In the genomic region with DNA sequence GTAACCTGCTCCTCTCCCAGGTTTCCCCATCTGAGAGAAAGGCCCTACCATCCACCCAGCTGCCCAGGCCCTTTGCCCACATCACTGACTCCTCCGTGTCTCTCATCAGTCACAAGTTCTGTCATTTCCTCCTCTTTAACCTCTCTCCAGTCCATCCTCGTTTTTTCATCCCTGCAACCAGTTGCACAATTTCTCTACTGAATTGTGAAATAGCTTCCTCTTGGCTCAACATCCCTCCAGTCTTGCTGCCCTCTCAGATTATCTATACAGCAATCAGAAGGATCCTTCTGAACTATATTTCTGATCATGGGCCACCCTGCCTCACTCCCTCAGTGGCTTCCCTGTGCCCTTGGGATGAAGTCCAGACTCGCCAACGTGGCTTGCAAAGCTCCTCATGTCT, we compare ENCODE assay signal across 9 cellular contexts. TPM values are rescaled to one million over a fixed set of nuclear protein-coding genes. Genes with fewer than 3 reads are reported as not detected.
DNase-seq lines count a peak whose midpoint lies in the region; ATAC-seq, FAIRE-seq and TF ChIP-seq lines count a peak whose summit lies in the region.
"Had no signal": no experiment of that assay in that cellular context is flagged by ENCODE, and none has a peak within 500 bp of the region (broad histone marks: within the 10 kb centered on the region; RNA-seq: fewer than 3 reads in every experiment).

No MANE protein-coding gene starts in this region.

- ATAC-seq in esophagus mucosa (peak; percentile 25), pancreas (peak in 3 of 4 donors; percentile 9 to 58 (median 14)), HG02840 (IDR thresholded peaks at IDR 0.05; ENCODE audit: low FRiP score, unreplicated experiment) (no peak)

- no peak overlapping the region for H3K27ac Mint-ChIP-seq in activated CD4-positive, alpha-beta T cell treated with anti-CD3 and anti-CD28 coated beads, Interleukin-2, amount 10 ng/mL, durations not matched to agents 24 days and 14 days

- TF ChIP-seq CTCF in pancreas (IDR thresholded peaks at IDR 0.05) (no peak), dorsolateral prefrontal cortex (IDR thresholded peaks at IDR 0.05 in 54 of 56, conservative IDR thresholded peaks at IDR 0.05 in 2 of 56; ENCODE audit: low read depth in 1 of 56, partially characterized antibody in 56 of 56) (no peak)

- no peaks in the 10 kb centered on the region for H3K36me3 ChIP-seq in pancreas

- H3K4me3 Mint-ChIP-seq in activated CD4-positive, alpha-beta T cell treated with anti-CD3 and anti-CD28 coated beads, Interleukin-2, amount 10 ng/mL, durations not matched to agents 24 days and 14 days: no peak overlapping the region

- no peaks in the 10 kb centered on the region for H3K27me3 Mint-ChIP-seq in activated CD4-positive, alpha-beta T cell treated with anti-CD3 and anti-CD28 coated beads, Interleukin-2, amount 10 ng/mL, durations not matched to agents 24 days and 14 days

- intact Hi-C loops in pancreas (cut with DNase I): no loop called here
- intact Hi-C loops in activated CD4-positive, alpha-beta T cell treated with anti-CD3 and anti-CD28 coated beads, Interleukin-2, amount 10 ng/mL, durations not matched to agents 24 days and 14 days (cut with micrococcal nuclease): no loop called here
- intact Hi-C loops in dorsolateral prefrontal cortex (cut with DNase I): loop anchor here in 1 of 2 donors (10.0 kb wide), 1 partner anchor 198 kb away; no protein-coding TSS in a partner anchor

- no peaks in the 10 kb centered on the region for H3K27me3 ChIP-seq in pancreas
- no peaks in the 10 kb centered on the region for H3K27me3 ChIP-seq in dorsolateral prefrontal cortex

- 61 to 63% methylated on average over 4 of the region's 4 CpGs for WGBS in pancreas, 2 donors

- no peaks in the 10 kb centered on the region for H3K9me3 ChIP-seq in pancreas

- no peaks in the 10 kb centered on the region for H3K36me3 Mint-ChIP-seq in activated CD4-positive, alpha-beta T cell treated with anti-CD3 and anti-CD28 coated beads, Interleukin-2, amount 10 ng/mL, durations not matched to agents 24 days and 14 days (ENCODE audit: low read depth)

- H3K4me3 ChIP-seq in pancreas: no peak overlapping the region
- no peak overlapping the region for H3K4me3 ChIP-seq in dorsolateral prefrontal cortex

- no peak overlapping the region for H3K27ac ChIP-seq in pancreas
- H3K27ac ChIP-seq in dorsolateral prefrontal cortex: peak overlapping the region in 1 of 59 donors; percentile 9

- peaks cover 2% of the 10 kb centered on the region for H3K4me1 Mint-ChIP-seq in activated CD4-positive, alpha-beta T cell treated with anti-CD3 and anti-CD28 coated beads, Interleukin-2, amount 10 ng/mL, durations not matched to agents 24 days and 14 days

- peaks cover 7 to 10% (median 8%) of the 10 kb centered on the region in 3 donors for H3K4me1 ChIP-seq in pancreas

- FAIRE-seq in pancreas (lab: Jason Lieb, UNC): no peak

- no peaks in the 10 kb centered on the region for H3K9me3 Mint-ChIP-seq in activated CD4-positive, alpha-beta T cell treated with anti-CD3 and anti-CD28 coated beads, Interleukin-2, amount 10 ng/mL, durations not matched to agents 24 days and 14 days

- DNase-seq in EL (peak; percentile 80), NOMO-1 treated with DMSO at 0.1 percent for 48 hours (lab: John Stamatoyannopoulos, UW; ENCODE audit: unreplicated experiment) (peak; percentile 81), pancreas (no peak), NCI-H526 treated with DMSO at 0.1 percent for 48 hours (lab: John Stamatoyannopoulos, UW) (no peak), dorsolateral prefrontal cortex (no peak)
- no peak for DNase-seq in activated CD4-positive, alpha-beta T cell treated with anti-CD3 and anti-CD28 coated beads, Interleukin-2, amount 10 ng/mL, durations not matched to agents 24 days and 14 days
- DNase-seq: activated gamma-delta T cell had no signal

RNA-seq across cellular contexts. Expression of a gene that starts 6.8 kb away (rescaled TPM):
- total RNA-seq in esophagus mucosa (1.6 TPM), pancreas (1 to 10 TPM in 5 of 6 donors, under 1 TPM in 1; 0.97 to 2.0 (median 1.2) TPM), dorsolateral prefrontal cortex (10 to 100 TPM; 15.1 to 27.2 (median 21.4) TPM)
- polyA plus RNA-seq in pancreas: 1 to 10 TPM; 1.4 to 2.0 TPM
- 0.57 and 0.75 TPM in 2 replicates for total RNA-seq in activated CD4-positive, alpha-beta T cell treated with anti-CD3 and anti-CD28 coated beads, Interleukin-2, amount 10 ng/mL, durations not matched to agents 24 days and 14 days

RNA-seq across cellular contexts. Expression of a gene that starts 7.0 kb away (rescaled TPM):
- 13.1 TPM for total RNA-seq in esophagus mucosa
- total RNA-seq in pancreas: 1 to 10 TPM; 5.1 to 8.1 (median 6.7) TPM
- 10 to 100 TPM in 1 of 2 donors, 1 to 10 TPM in 1; 6.5 to 19.8 TPM for polyA plus RNA-seq in pancreas
- total RNA-seq in activated CD4-positive, alpha-beta T cell treated with anti-CD3 and anti-CD28 coated beads, Interleukin-2, amount 10 ng/mL, durations not matched to agents 24 days and 14 days: 16.6 and 20.1 TPM in 2 replicates
- 10 to 100 TPM; 22.2 to 46.3 (median 31.9) TPM for total RNA-seq in dorsolateral prefrontal cortex

RNA-seq across cellular contexts. Expression of a gene that starts 56.4 kb away (rescaled TPM):
- 33.2 TPM for total RNA-seq in esophagus mucosa
- 10 to 100 TPM; 13.3 to 24.2 (median 15.8) TPM for total RNA-seq in pancreas
- polyA plus RNA-seq in pancreas: 10 to 100 TPM; 15.3 to 23.4 TPM
- total RNA-seq in activated CD4-positive, alpha-beta T cell treated with anti-CD3 and anti-CD28 coated beads, Interleukin-2, amount 10 ng/mL, durations not matched to agents 24 days and 14 days: 62.7 and 70.2 TPM in 2 replicates
- 10 to 100 TPM; 31.1 to 70.7 (median 43.5) TPM for total RNA-seq in dorsolateral prefrontal cortex

Comparison
In these comparisons a context has a peak if more than half of its experiments do, and no peak if none do; other contexts are left out.
1. DNase-seq: peak in EL (single experiment) and NOMO-1 treated with DMSO at 0.1 percent for 48 hours (single experiment); none in pancreas (0 of 6), NCI-H526 treated with DMSO at 0.1 percent for 48 hours (single experiment), activated CD4-positive, alpha-beta T cell treated with anti-CD3 and anti-CD28 coated beads, Interleukin-2, amount 10 ng/mL, durations not matched to agents 24 days and 14 days (single experiment) and dorsolateral prefrontal cortex (0 of 10).